Comparison of ENCODE assay signal across 1 cellular context in the genomic region with DNA sequence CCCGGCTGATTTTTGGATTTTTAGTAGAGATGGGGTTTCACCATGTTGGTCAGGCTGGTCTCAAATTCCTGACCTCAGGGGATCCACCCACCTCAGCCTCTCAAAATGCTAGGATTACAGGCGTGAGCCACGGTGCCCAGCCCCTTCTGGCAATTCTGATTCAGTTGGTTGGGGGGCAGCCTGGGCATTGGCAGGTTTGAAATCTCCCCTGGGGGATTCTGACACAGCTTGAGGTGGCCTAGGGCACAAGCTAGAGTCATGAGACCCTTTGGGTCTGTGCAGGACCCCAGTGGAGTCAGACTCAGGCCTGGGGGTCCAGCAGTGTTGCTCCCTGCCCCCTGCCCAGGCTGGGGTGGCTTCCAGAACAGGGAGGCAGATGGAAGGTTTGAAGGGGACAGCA.
TF ChIP-seq lines count a peak whose summit lies in the region.

No MANE protein-coding gene starts in this region.

TF ChIP-seq in SK-N-SH, 30 proteins besides CTCF, POLR2A, EP300 and RAD21 (continued from another document):
- TF ChIP-seq, protein P1, sequence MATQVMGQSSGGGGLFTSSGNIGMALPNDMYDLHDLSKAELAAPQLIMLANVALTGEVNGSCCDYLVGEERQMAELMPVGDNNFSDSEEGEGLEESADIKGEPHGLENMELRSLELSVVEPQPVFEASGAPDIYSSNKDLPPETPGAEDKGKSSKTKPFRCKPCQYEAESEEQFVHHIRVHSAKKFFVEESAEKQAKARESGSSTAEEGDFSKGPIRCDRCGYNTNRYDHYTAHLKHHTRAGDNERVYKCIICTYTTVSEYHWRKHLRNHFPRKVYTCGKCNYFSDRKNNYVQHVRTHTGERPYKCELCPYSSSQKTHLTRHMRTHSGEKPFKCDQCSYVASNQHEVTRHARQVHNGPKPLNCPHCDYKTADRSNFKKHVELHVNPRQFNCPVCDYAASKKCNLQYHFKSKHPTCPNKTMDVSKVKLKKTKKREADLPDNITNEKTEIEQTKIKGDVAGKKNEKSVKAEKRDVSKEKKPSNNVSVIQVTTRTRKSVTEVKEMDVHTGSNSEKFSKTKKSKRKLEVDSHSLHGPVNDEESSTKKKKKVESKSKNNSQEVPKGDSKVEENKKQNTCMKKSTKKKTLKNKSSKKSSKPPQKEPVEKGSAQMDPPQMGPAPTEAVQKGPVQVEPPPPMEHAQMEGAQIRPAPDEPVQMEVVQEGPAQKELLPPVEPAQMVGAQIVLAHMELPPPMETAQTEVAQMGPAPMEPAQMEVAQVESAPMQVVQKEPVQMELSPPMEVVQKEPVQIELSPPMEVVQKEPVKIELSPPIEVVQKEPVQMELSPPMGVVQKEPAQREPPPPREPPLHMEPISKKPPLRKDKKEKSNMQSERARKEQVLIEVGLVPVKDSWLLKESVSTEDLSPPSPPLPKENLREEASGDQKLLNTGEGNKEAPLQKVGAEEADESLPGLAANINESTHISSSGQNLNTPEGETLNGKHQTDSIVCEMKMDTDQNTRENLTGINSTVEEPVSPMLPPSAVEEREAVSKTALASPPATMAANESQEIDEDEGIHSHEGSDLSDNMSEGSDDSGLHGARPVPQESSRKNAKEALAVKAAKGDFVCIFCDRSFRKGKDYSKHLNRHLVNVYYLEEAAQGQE (IDR thresholded peaks at IDR 0.05; ENCODE audit: low read depth, low read length), result no peak
- TF ChIP-seq MEF2A (IDR thresholded peaks at IDR 0.05; ENCODE audit: borderline replicate concordance, low read depth) (no peak), RFX5 (IDR thresholded peaks at IDR 0.05; ENCODE audit: low read length) (no peak), GATA2 (CRISPR knock-in tag; IDR thresholded peaks at IDR 0.05) (no peak)
